ENCODE assay signal across 11 cellular contexts in genomic region chr10:110923856-110924493, GRCh38. TPM values are rescaled to one million over a fixed set of nuclear protein-coding genes. Genes with fewer than 3 reads are reported as not detected.
DNase-seq lines count a peak whose midpoint lies in the region; ATAC-seq, FAIRE-seq and TF ChIP-seq lines count a peak whose summit lies in the region.
"Had no signal": no experiment of that assay in that cellular context is flagged by ENCODE, and none has a peak within 500 bp of the region (broad histone marks: within the 10 kb centered on the region; RNA-seq: fewer than 3 reads in every experiment).

No MANE protein-coding gene starts in this region.

- H3K4me3 ChIP-seq in GM08714 (ENCODE audit: low read length) (peak overlapping the region; percentile 28; the same call in 1 of the 2 replicates), GM23248 (no peak overlapping the region), liver (ENCODE audit: low read depth in 1 of 3, low read length in 3 of 3) (no peak overlapping the region)
- H3K4me3 ChIP-seq: SJCRH30 had no signal

- peaks cover 30% of the 10 kb centered on the region for H3K4me1 ChIP-seq in GM23248 (ENCODE audit: insufficient read depth)
- H3K4me1 ChIP-seq in liver (ENCODE audit: control insufficient read depth in 4 of 4, insufficient read depth in 4 of 4, low read length in 3 of 4) = peaks cover 3 to 18% (median 12%) of the 10 kb centered on the region in 4 donors
- H3K4me1 ChIP-seq: SJCRH30 had no signal

- no peak for TF ChIP-seq CTCF in liver (IDR thresholded peaks at IDR 0.05; ENCODE audit: low read depth, low read length, missing input control)

- H3K27ac ChIP-seq in GM23248 = no peak overlapping the region
- no peak overlapping the region for H3K27ac ChIP-seq in liver (ENCODE audit: low read depth in 1 of 2, low read length in 2 of 2)
- H3K27ac ChIP-seq: brain microvascular endothelial cell, SJCRH30 had no signal

- H3K9me3 ChIP-seq in GM23248 (ENCODE audit: low read depth) (no peaks in the 10 kb centered on the region), liver (ENCODE audit: control insufficient read depth in 4 of 4, low read length in 3 of 4) (no peaks in the 10 kb centered on the region)
- H3K9me3 ChIP-seq: SJCRH30 had no signal

- in situ Hi-C loops in GM23248 (cut with MboI) = no loop called here

- H4K20me1 ChIP-seq in GM23248 (ENCODE audit: insufficient read depth) = peaks cover 31% of the 10 kb centered on the region

- TF ChIP-seq RAD21 in liver (IDR thresholded peaks at IDR 0.05) = peak; percentile 19 to 46

- WGBS in GM23248 (ENCODE audit: low coverage in 1 of 2, low lambda C conversion rate in 2 of 2, missing lambda C conversion rate in 2 of 2), 2 experiments = 33 to 39% methylated on average over 2 of the region's 2 CpGs
- 19% methylated on average over 2 of the region's 2 CpGs for WGBS in liver

- DNase-seq in GM23248 = peak; percentile 25
- DNase-seq in RCC 7860 (ENCODE audit: low spot score) = peak; percentile 78
- DNase-seq in H4 (ENCODE audit: low spot score) = no peak
- DNase-seq in T-helper 2 cell = no peak
- DNase-seq: brain microvascular endothelial cell, NCI-H1417 treated with DMSO at 0.1 percent for 48 hours, SJCRH30 had no signal

- H3F3A ChIP-seq in GM23248 (ENCODE audit: insufficient read depth) = peaks cover 10% of the 10 kb centered on the region

- H3K4me2 ChIP-seq in GM23248 (ENCODE audit: unreplicated experiment) = peak overlapping the region; percentile 8

- H3K9me2 ChIP-seq in GM23248 (ENCODE audit: insufficient read depth) = no peaks in the 10 kb centered on the region

- H3K36me3 ChIP-seq in GM23248 (ENCODE audit: low read depth) (no peaks in the 10 kb centered on the region), liver (ENCODE audit: control insufficient read depth in 4 of 4, insufficient read depth in 3 of 4, low read depth in 1 of 4, low read length in 3 of 4) (no peaks in the 10 kb centered on the region)
- H3K36me3 ChIP-seq: brain microvascular endothelial cell, SJCRH30 had no signal

- peak; percentile 96 for FAIRE-seq in RCC 7860 (lab: Jason Lieb, UNC)

- H3K27me3 ChIP-seq in GM23248 (replicated peaks; ENCODE audit: insufficient read depth) (no peaks in the 10 kb centered on the region), liver (ENCODE audit: control insufficient read depth in 4 of 4, insufficient read depth in 4 of 4, low read length in 3 of 4) (no peaks in the 10 kb centered on the region)
- H3K27me3 ChIP-seq: brain microvascular endothelial cell, SJCRH30 had no signal

- H3K79me2 ChIP-seq in GM23248 (ENCODE audit: insufficient read depth) = peaks cover 91% of the 10 kb centered on the region

- H2AFZ ChIP-seq in GM23248 = no peak overlapping the region

- H3K9ac ChIP-seq in GM23248 (no peak overlapping the region), liver (ENCODE audit: low read depth in 1 of 2, low read length in 2 of 2) (no peak overlapping the region)

- ATAC-seq in GM19397 (IDR thresholded peaks at IDR 0.05; ENCODE audit: unreplicated experiment) = no peak
- no peak for ATAC-seq in HG02763 (IDR thresholded peaks at IDR 0.05; ENCODE audit: unreplicated experiment)

TF ChIP-seq in liver, 16 proteins besides CTCF, POLR2A, EP300 and RAD21:
- no peak for TF ChIP-seq ZBTB33 (IDR thresholded peaks at IDR 0.05)
- TF ChIP-seq HNF4A (conservative IDR thresholded peaks at IDR 0.05) = peak in 1 of 2 donors; percentile 39
- peak in 1 of 2 donors; percentile 21 for TF ChIP-seq JUND (IDR thresholded peaks at IDR 0.05)
- TF ChIP-seq FOXA2 (IDR thresholded peaks at IDR 0.05) = peak; percentile 16
- TF ChIP-seq TAF1 (conservative IDR thresholded peaks at IDR 0.05) = peak; percentile 16
- TF ChIP-seq NR2F2 (IDR thresholded peaks at IDR 0.05) = no peak
- peak; percentile 50 for TF ChIP-seq RXRA (IDR thresholded peaks at IDR 0.05)
- TF ChIP-seq ATF3 (IDR thresholded peaks at IDR 0.05) = no peak
- TF ChIP-seq FOXA1 (IDR thresholded peaks at IDR 0.05) = peak; percentile 16
- TF ChIP-seq YY1 (IDR thresholded peaks at IDR 0.05) = peak; percentile 24
- peak; percentile 36 for TF ChIP-seq SP1 (IDR thresholded peaks at IDR 0.05)
- peak; percentile 62 for TF ChIP-seq MAX (IDR thresholded peaks at IDR 0.05)

RNA-seq across cellular contexts. Expression of gene SHOC2, which starts 4.6 kb away (rescaled TPM):
- 64.6 and 65.3 TPM in 2 replicates for total RNA-seq in GM23248 (2014; rRNA removed; shearing (Covaris generic))
- polyA plus RNA-seq in GM23248 (2016; fragmentation: Nextera tagmentation; extraction: Ambion mirVana) (67.7 and 68.0 TPM in 2 replicates), liver (10 to 100 TPM in 1 of 2 donors, 1 to 10 TPM in 1; 7.8 to 12.7 TPM)
- total RNA-seq in liver = 10 to 100 TPM; 23.2 to 33.7 TPM
- 20.8 and 29.0 TPM in 2 replicates for total RNA-seq in H4 (2014; rRNA removed; shearing (Covaris generic))

RNA-seq across cellular contexts. Expression of gene BBIP1, which starts 5.0 kb away (rescaled TPM):
- total RNA-seq in GM23248 (2014; rRNA removed; shearing (Covaris generic)) = 17.3 and 29.8 TPM in 2 replicates
- polyA plus RNA-seq in GM23248 (2016; fragmentation: Nextera tagmentation; extraction: Ambion mirVana) = 43.7 and 44.4 TPM in 2 replicates
- 10 to 100 TPM; 10.4 to 11.0 TPM for total RNA-seq in liver
- polyA plus RNA-seq in liver = 10 to 100 TPM; 11.3 to 15.8 TPM
- 21.5 and 43.3 TPM in 2 replicates for total RNA-seq in H4 (2014; rRNA removed; shearing (Covaris generic))

RNA-seq across cellular contexts. Expression of gene PDCD4, which starts 52.2 kb away (rescaled TPM):
- 49.9 and 52.7 TPM in 2 replicates for total RNA-seq in GM23248 (2014; rRNA removed; shearing (Covaris generic))
- polyA plus RNA-seq in GM23248 (2016; fragmentation: Nextera tagmentation; extraction: Ambion mirVana) (166 and 175 TPM in 2 replicates), liver (10 to 100 TPM; 14.7 to 24.3 TPM)
- total RNA-seq in liver = 10 to 100 TPM; 25.9 to 94.4 TPM
- total RNA-seq in H4 (2014; rRNA removed; shearing (Covaris generic)) = 32.6 and 36.8 TPM in 2 replicates

Comparison
In these comparisons a context has a peak if more than half of its experiments do, and no peak if none do; other contexts are left out.
1. DNase-seq: peak in GM23248 (single experiment) and RCC 7860 (single experiment); none in H4 (single experiment) and T-helper 2 cell (0 of 5).